Comparison of ENCODE assay signal across 1 cellular context in the genomic region with DNA sequence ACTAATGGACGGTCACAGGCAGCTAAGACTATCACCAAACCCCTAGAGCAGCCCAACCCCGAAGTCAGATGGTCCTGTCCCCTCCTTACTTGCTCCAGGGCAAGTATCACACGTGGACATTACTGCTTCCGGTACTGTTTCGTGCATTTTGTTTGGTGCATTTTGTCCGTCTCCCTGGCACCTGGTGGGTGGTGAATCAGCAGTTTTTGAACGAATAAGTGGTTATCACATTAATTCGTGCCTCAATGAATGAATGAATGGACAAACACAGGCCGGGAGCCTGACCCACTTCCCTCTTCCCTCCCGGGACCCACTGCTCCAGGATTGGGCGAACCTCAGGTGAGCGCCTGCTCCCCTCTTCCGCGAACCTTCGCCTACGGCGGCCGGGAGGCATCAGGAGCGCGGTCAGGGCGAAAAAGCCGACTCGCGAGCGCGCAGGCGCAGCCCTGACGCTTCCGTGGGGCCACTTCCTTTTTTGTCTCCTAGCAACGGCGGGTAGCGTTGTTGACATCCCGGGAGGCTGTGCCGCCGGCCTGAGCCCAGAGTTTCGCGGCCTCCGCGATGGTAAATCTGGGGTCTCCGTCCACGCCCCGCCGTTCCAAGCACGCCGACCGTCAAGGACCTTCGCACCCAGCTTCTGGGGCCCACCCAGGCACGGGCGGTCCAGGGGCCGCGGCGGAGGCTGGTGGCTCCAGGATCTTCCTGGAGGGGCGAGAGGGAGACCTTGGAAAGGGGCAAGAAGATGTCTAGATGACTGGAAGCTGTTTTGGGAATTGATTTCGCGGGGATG.
TF ChIP-seq lines count a peak whose summit lies in the region.

Gene DYNLRB2, plus strand, starts transcription at position 478 of the 790 bp plus-strand sequence. Its CDS starts 84 bp downstream, at position 562.

TF ChIP-seq in H1, 55 proteins besides CTCF, POLR2A, EP300 and RAD21 (continued from another document):
- TF ChIP-seq RBBP5 (IDR thresholded peaks at IDR 0.05; ENCODE audit: borderline replicate concordance, low read depth, low read length) (no peak), CEBPB (IDR thresholded peaks at IDR 0.05; ENCODE audit: low read depth, low read length) (no peak), HDAC6 (IDR thresholded peaks at IDR 0.05; ENCODE audit: low read depth, low read length) (no peak), BRCA1 (IDR thresholded peaks at IDR 0.05; ENCODE audit: low read depth, low read length) (no peak), YY1 (IDR thresholded peaks at IDR 0.05; ENCODE audit: low read depth, low read length) (no peak), CREB1 (IDR thresholded peaks at IDR 0.05) (peak; percentile 54; the same call in 1 of the 2 replicates), CTBP2 (IDR thresholded peaks at IDR 0.05; ENCODE audit: borderline replicate concordance, insufficient read depth, insufficient read length, low read length) (no peak), SP2 (IDR thresholded peaks at IDR 0.05; ENCODE audit: low read length) (no peak), KDM4A (IDR thresholded peaks at IDR 0.05; ENCODE audit: low read depth, low read length, severe bottlenecking) (peak; percentile 98), GTF2F1 (IDR thresholded peaks at IDR 0.05; ENCODE audit: borderline replicate concordance, low read depth, low read length) (no peak), JUN (IDR thresholded peaks at IDR 0.05; ENCODE audit: low read depth, low read length) (no peak), TAF7 (optimal IDR thresholded peaks at IDR 0.05; ENCODE audit: borderline replicate concordance, low read depth, low read length) (no peak), KDM1A (IDR thresholded peaks at IDR 0.05; ENCODE audit: borderline replicate concordance, low read length) (no peak), RFX5 (IDR thresholded peaks at IDR 0.05; ENCODE audit: borderline replicate concordance, low read depth, low read length) (no peak), SIN3A (conservative IDR thresholded peaks at IDR 0.05 in 1 of 2, IDR thresholded peaks at IDR 0.05 in 1 of 2; ENCODE audit: low read depth in 1 of 2, low read length in 2 of 2) (peak; percentile 93 to 97; a peak in 3 of 4 replicates), SIRT6 (IDR thresholded peaks at IDR 0.05; ENCODE audit: low read length) (no peak), SUZ12 (IDR thresholded peaks at IDR 0.05; ENCODE audit: low read length) (no peak), TBP (IDR thresholded peaks at IDR 0.05; ENCODE audit: low read depth, low read length) (peak; percentile 52; the same call in 1 of the 2 replicates), EGR1 (IDR thresholded peaks at IDR 0.05; ENCODE audit: borderline replicate concordance, low read depth, low read length) (no peak), TEAD4 (IDR thresholded peaks at IDR 0.05; ENCODE audit: low read depth, low read length) (no peak), NRF1 (IDR thresholded peaks at IDR 0.05; ENCODE audit: low read depth, low read length) (peak; percentile 68), POLR2AphosphoS5 (IDR thresholded peaks at IDR 0.05; ENCODE audit: low read depth, low read length) (peak; percentile 62; the same call in 1 of the 2 replicates), RNF2 (IDR thresholded peaks at IDR 0.05; ENCODE audit: borderline replicate concordance, low read depth, low read length, missing control alignments, poor library complexity, severe bottlenecking) (no peak), CHD2 (IDR thresholded peaks at IDR 0.05; ENCODE audit: low read length) (no peak), BACH1 (IDR thresholded peaks at IDR 0.05; ENCODE audit: low read length) (peak; percentile 70; the same call in 1 of the 2 replicates), NANOG (IDR thresholded peaks at IDR 0.05; ENCODE audit: insufficient read depth, low read depth, low read length, poor library complexity, severe bottlenecking) (no peak), RXRA (IDR thresholded peaks at IDR 0.05; ENCODE audit: insufficient read depth, low read depth, low read length) (no peak), ZNF274 (IDR thresholded peaks at IDR 0.05; ENCODE audit: borderline replicate concordance, extremely low read depth, low read length) (no peak), PHF8 (conservative IDR thresholded peaks at IDR 0.05; ENCODE audit: low read depth, low read length) (peak; percentile 74), FOSL1 (IDR thresholded peaks at IDR 0.05; ENCODE audit: insufficient read depth, low read depth, low read length) (no peak), MAFK (IDR thresholded peaks at IDR 0.05; ENCODE audit: low read depth, low read length) (peak; percentile 54; the same call in 1 of the 2 replicates), KDM5A (IDR thresholded peaks at IDR 0.05; ENCODE audit: low read length) (no peak), ASH2L (IDR thresholded peaks at IDR 0.05; ENCODE audit: low read length) (peak; percentile 64), E2F6 (IDR thresholded peaks at IDR 0.05) (peak; percentile 90), CHD1 (IDR thresholded peaks at IDR 0.05; ENCODE audit: low read depth, low read length) (no peak), CBX5 (IDR thresholded peaks at IDR 0.05; ENCODE audit: low read depth, low read length) (no peak), HDAC2 (IDR thresholded peaks at IDR 0.05; ENCODE audit: borderline replicate concordance in 1 of 2, low read depth in 2 of 2, low read length in 2 of 2) (0 out of 4 replicates have a peak, but pooled peaks of 1 of the 2 experiments have one; percentile 61), GABPA (IDR thresholded peaks at IDR 0.05; ENCODE audit: borderline replicate concordance, insufficient read depth, low read length) (no peak), EZH2 (IDR thresholded peaks at IDR 0.05; ENCODE audit: low read depth, low read length, severe bottlenecking) (no peak), TAF1 (IDR thresholded peaks at IDR 0.05; ENCODE audit: low read depth, low read length) (peak; percentile 71), TCF12 (IDR thresholded peaks at IDR 0.05; ENCODE audit: low read depth, low read length) (no peak), SAP30 (IDR thresholded peaks at IDR 0.05; ENCODE audit: insufficient read depth, insufficient replicate concordance, low read length) (peak; percentile 28)
- TF ChIP-seq, protein P1, sequence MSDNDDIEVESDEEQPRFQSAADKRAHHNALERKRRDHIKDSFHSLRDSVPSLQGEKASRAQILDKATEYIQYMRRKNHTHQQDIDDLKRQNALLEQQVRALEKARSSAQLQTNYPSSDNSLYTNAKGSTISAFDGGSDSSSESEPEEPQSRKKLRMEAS (IDR thresholded peaks at IDR 0.05), result peak; percentile 75
- TF ChIP-seq, protein P2, sequence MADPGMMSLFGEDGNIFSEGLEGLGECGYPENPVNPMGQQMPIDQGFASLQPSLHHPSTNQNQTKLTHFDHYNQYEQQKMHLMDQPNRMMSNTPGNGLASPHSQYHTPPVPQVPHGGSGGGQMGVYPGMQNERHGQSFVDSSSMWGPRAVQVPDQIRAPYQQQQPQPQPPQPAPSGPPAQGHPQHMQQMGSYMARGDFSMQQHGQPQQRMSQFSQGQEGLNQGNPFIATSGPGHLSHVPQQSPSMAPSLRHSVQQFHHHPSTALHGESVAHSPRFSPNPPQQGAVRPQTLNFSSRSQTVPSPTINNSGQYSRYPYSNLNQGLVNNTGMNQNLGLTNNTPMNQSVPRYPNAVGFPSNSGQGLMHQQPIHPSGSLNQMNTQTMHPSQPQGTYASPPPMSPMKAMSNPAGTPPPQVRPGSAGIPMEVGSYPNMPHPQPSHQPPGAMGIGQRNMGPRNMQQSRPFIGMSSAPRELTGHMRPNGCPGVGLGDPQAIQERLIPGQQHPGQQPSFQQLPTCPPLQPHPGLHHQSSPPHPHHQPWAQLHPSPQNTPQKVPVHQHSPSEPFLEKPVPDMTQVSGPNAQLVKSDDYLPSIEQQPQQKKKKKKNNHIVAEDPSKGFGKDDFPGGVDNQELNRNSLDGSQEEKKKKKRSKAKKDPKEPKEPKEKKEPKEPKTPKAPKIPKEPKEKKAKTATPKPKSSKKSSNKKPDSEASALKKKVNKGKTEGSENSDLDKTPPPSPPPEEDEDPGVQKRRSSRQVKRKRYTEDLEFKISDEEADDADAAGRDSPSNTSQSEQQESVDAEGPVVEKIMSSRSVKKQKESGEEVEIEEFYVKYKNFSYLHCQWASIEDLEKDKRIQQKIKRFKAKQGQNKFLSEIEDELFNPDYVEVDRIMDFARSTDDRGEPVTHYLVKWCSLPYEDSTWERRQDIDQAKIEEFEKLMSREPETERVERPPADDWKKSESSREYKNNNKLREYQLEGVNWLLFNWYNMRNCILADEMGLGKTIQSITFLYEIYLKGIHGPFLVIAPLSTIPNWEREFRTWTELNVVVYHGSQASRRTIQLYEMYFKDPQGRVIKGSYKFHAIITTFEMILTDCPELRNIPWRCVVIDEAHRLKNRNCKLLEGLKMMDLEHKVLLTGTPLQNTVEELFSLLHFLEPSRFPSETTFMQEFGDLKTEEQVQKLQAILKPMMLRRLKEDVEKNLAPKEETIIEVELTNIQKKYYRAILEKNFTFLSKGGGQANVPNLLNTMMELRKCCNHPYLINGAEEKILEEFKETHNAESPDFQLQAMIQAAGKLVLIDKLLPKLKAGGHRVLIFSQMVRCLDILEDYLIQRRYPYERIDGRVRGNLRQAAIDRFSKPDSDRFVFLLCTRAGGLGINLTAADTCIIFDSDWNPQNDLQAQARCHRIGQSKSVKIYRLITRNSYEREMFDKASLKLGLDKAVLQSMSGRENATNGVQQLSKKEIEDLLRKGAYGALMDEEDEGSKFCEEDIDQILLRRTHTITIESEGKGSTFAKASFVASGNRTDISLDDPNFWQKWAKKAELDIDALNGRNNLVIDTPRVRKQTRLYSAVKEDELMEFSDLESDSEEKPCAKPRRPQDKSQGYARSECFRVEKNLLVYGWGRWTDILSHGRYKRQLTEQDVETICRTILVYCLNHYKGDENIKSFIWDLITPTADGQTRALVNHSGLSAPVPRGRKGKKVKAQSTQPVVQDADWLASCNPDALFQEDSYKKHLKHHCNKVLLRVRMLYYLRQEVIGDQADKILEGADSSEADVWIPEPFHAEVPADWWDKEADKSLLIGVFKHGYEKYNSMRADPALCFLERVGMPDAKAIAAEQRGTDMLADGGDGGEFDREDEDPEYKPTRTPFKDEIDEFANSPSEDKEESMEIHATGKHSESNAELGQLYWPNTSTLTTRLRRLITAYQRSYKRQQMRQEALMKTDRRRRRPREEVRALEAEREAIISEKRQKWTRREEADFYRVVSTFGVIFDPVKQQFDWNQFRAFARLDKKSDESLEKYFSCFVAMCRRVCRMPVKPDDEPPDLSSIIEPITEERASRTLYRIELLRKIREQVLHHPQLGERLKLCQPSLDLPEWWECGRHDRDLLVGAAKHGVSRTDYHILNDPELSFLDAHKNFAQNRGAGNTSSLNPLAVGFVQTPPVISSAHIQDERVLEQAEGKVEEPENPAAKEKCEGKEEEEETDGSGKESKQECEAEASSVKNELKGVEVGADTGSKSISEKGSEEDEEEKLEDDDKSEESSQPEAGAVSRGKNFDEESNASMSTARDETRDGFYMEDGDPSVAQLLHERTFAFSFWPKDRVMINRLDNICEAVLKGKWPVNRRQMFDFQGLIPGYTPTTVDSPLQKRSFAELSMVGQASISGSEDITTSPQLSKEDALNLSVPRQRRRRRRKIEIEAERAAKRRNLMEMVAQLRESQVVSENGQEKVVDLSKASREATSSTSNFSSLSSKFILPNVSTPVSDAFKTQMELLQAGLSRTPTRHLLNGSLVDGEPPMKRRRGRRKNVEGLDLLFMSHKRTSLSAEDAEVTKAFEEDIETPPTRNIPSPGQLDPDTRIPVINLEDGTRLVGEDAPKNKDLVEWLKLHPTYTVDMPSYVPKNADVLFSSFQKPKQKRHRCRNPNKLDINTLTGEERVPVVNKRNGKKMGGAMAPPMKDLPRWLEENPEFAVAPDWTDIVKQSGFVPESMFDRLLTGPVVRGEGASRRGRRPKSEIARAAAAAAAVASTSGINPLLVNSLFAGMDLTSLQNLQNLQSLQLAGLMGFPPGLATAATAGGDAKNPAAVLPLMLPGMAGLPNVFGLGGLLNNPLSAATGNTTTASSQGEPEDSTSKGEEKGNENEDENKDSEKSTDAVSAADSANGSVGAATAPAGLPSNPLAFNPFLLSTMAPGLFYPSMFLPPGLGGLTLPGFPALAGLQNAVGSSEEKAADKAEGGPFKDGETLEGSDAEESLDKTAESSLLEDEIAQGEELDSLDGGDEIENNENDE (IDR thresholded peaks at IDR 0.05; ENCODE audit: insufficient replicate concordance, low read length), result no peak
- TF ChIP-seq, protein P3, sequence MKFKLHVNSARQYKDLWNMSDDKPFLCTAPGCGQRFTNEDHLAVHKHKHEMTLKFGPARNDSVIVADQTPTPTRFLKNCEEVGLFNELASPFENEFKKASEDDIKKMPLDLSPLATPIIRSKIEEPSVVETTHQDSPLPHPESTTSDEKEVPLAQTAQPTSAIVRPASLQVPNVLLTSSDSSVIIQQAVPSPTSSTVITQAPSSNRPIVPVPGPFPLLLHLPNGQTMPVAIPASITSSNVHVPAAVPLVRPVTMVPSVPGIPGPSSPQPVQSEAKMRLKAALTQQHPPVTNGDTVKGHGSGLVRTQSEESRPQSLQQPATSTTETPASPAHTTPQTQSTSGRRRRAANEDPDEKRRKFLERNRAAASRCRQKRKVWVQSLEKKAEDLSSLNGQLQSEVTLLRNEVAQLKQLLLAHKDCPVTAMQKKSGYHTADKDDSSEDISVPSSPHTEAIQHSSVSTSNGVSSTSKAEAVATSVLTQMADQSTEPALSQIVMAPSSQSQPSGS (IDR thresholded peaks at IDR 0.05; ENCODE audit: low read length), result no peak
TF ChIP-seq in H1: peak in this region for 15.
